9 cellular contexts compared by ENCODE assay signal in the genomic region with DNA sequence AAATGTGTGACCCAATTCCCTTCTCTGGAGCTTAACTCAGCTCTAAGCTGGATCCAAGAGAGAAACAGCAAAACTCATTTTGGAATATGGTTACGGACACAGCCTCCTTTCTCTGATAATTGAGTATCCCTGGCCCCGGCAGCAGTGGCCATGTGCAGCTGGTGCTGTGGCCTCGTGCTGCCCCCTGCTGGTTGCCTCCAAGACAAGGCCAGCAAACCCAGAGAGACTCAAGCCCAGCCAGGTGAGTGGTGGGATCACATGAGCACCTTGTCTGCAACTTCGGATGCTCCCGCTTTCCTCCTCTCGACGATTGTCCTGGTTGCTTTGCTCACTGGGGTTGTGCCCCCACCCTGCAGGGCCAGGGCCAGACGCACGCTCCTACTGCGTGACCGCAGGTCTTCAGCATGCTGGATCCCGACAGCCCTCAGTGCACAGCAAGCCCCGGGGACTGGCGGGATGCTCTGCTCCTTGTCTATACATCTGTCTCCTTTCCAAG. TPM values are rescaled to one million over a fixed set of nuclear protein-coding genes. Genes with fewer than 3 reads are reported as not detected.
DNase-seq lines count a peak whose midpoint lies in the region; FAIRE-seq and TF ChIP-seq lines count a peak whose summit lies in the region.
"Had no signal": no experiment of that assay in that cellular context is flagged by ENCODE, and none has a peak within 500 bp of the region (broad histone marks: within the 10 kb centered on the region; RNA-seq: fewer than 3 reads in every experiment).

No MANE protein-coding gene starts in this region.

- no peaks in the 10 kb centered on the region for H3K9me3 ChIP-seq in keratinocyte (ENCODE audit: control insufficient read depth, low read depth, low read length)

- no peaks in the 10 kb centered on the region for H3K9me1 ChIP-seq in keratinocyte (ENCODE audit: control insufficient read depth, extremely low read depth, insufficient read depth, low read length)

- peaks cover 16% of the 10 kb centered on the region for H3K27me3 ChIP-seq in keratinocyte (ENCODE audit: control insufficient read depth, extremely low read depth, insufficient read depth, low read length)

- dilution Hi-C loops in keratinocyte (cut with MboI; ENCODE audit: extremely low pct_ligation_motif_present, low sequenced_read_pairs): no loop called here

- H2AFZ ChIP-seq in keratinocyte (ENCODE audit: control insufficient read depth, low read length): no peak overlapping the region

- peaks cover 6% of the 10 kb centered on the region for H3K27me3 Mint-ChIP-seq in HFFc6 (ENCODE audit: insufficient read depth)

- no peak overlapping the region for H3K4me2 ChIP-seq in keratinocyte (ENCODE audit: control insufficient read depth, extremely low read depth, insufficient read depth, low read depth, low read length)
- H3K4me2 ChIP-seq: BLaER1 treated with 17β-estradiol and CSF1 and Interleukin-3, amounts not matched to agents 10 nM and 100 nM had no signal

- peak; percentile 21 for DNase-seq in NCI-H1436 (lab: John Stamatoyannopoulos, UW)
- no peak for DNase-seq in NCI-H1436 treated with DMSO at 0.1 percent for 48 hours (lab: John Stamatoyannopoulos, UW)
- peak; percentile 46 for DNase-seq in HFFc6
- peak; percentile 53 for DNase-seq in NCI-H1105 treated with DMSO at 0.1 percent for 48 hours (lab: John Stamatoyannopoulos, UW)
- DNase-seq in activated CD4-positive, CD25-positive, alpha-beta regulatory T cell treated with anti-CD3 and anti-CD28 coated beads, Interleukin-2, amount 50 U/mL, for 16 hours (ENCODE audit: low read depth, low spot score): peak; percentile 54
- peak; percentile 75 to 77 for DNase-seq in cardiac fibroblast (ENCODE audit: low read depth in 2 of 2)
- DNase-seq in keratinocyte (ENCODE audit: low read depth, low spot score): peak; percentile 15
- peak; percentile 65 to 79 for DNase-seq in stimulated activated CD4-positive, alpha-beta T cell treated with anti-CD3 and anti-CD28 coated beads, Interleukin-1b, Interleukin-23, amount 100 ng/mL, for 4 hours (ENCODE audit: low read depth in 2 of 2)

- no peaks in the 10 kb centered on the region for H3K36me3 ChIP-seq in keratinocyte (ENCODE audit: control insufficient read depth in 2 of 2, extremely low read depth in 1 of 2, insufficient read depth in 2 of 2, low read length in 2 of 2)
- H3K36me3 ChIP-seq: BLaER1 treated with 17β-estradiol and CSF1 and Interleukin-3, amounts not matched to agents 10 nM and 100 nM had no signal

- peak; percentile 67 for FAIRE-seq in keratinocyte (lab: Jason Lieb, UNC)

- no peaks in the 10 kb centered on the region for H3K4me1 ChIP-seq in keratinocyte (ENCODE audit: control insufficient read depth, extremely low read depth, insufficient read depth, low read length)

- H3K27ac ChIP-seq in keratinocyte (ENCODE audit: control insufficient read depth, insufficient read depth, low read length): no peak overlapping the region
- H3K27ac ChIP-seq: BLaER1 treated with 17β-estradiol and CSF1 and Interleukin-3, amounts not matched to agents 10 nM and 100 nM had no signal

- H3K79me2 ChIP-seq in keratinocyte (ENCODE audit: control insufficient read depth, insufficient read depth, low read length): no peaks in the 10 kb centered on the region

- no peaks in the 10 kb centered on the region for H3K36me3 Mint-ChIP-seq in HFFc6 (ENCODE audit: low read depth)

- no peak overlapping the region for H3K9ac ChIP-seq in keratinocyte (ENCODE audit: control insufficient read depth, extremely low read depth, insufficient read depth, low read length)
- H3K9ac ChIP-seq: BLaER1 treated with 17β-estradiol and CSF1 and Interleukin-3, amounts not matched to agents 10 nM and 100 nM had no signal

- H3K4me3 ChIP-seq in cardiac fibroblast (replicated peaks in 1 of 2; ENCODE audit: low read depth in 2 of 2, low read length in 2 of 2): no peak overlapping the region
- H3K4me3 ChIP-seq in keratinocyte (ENCODE audit: control insufficient read depth in 2 of 3, extremely low read depth in 1 of 3, insufficient read depth in 2 of 3, low read depth in 1 of 3, low read length in 3 of 3): no peak overlapping the region
- H3K4me3 ChIP-seq: BLaER1 treated with 17β-estradiol and CSF1 and Interleukin-3, amounts not matched to agents 10 nM and 100 nM had no signal

- no peaks in the 10 kb centered on the region for H3K9me3 Mint-ChIP-seq in HFFc6

- no peak overlapping the region for H3K27ac Mint-ChIP-seq in HFFc6

- H3K4me1 Mint-ChIP-seq in HFFc6 (ENCODE audit: low read depth): peaks cover 16% of the 10 kb centered on the region

- peak; percentile 98 for TF ChIP-seq CTCF in HFFc6 (IDR thresholded peaks at IDR 0.05)
- peak; percentile 98 for TF ChIP-seq CTCF in cardiac fibroblast (IDR thresholded peaks at IDR 0.05; ENCODE audit: low read depth, low read length)
- peak; percentile 82 to 92 (median 92) for TF ChIP-seq CTCF in keratinocyte (optimal IDR thresholded peaks at IDR 0.05 in 1 of 3, IDR thresholded peaks at IDR 0.05 in 1 of 3, conservative IDR thresholded peaks at IDR 0.05 in 1 of 3; ENCODE audit: extremely low read depth in 1 of 3, insufficient read depth in 2 of 3, low read length in 3 of 3)

- H3K4me3 Mint-ChIP-seq in HFFc6: no peak overlapping the region

- no peaks in the 10 kb centered on the region for H4K20me1 ChIP-seq in keratinocyte (ENCODE audit: control insufficient read depth, extremely low read depth, insufficient read depth, low read length)
- H4K20me1 ChIP-seq: BLaER1 treated with 17β-estradiol and CSF1 and Interleukin-3, amounts not matched to agents 10 nM and 100 nM had no signal

RNA-seq across cellular contexts. Expression of a gene that starts 19.4 kb away (rescaled TPM):
- total RNA-seq in HFFc6 (2021; fragmentation: NEBNext Ultra II Directional; extraction: Animal tissue kit (Norgen Biotek cat#: 25700)): not detected
- polyA plus RNA-seq in keratinocyte: 0.04 to 0.13 TPM in 2 of 3 replicates, not detected in the other
- 0.62 TPM for polyA plus RNA-seq in keratinocyte (2011; ENCODE audit: low read depth)
- 0.10 TPM in 1 of 2 replicates, not detected in the other for polyA plus RNA-seq in keratinocyte (2011; cell fraction: cytosol; rRNA removed)
- not detected in 2 replicates for polyA plus RNA-seq in keratinocyte (2011; cell fraction: nucleus; rRNA removed)
- 0.51 TPM in 1 of 2 replicates, not detected in the other for polyA plus RNA-seq in keratinocyte (2012; ENCODE audit: low replicate concordance)
- polyA minus RNA-seq in keratinocyte: not detected in 3 replicates
- not detected for polyA minus RNA-seq in keratinocyte (2011; cell fraction: cytosol; rRNA and poly(A)+ RNA removed)
- not detected in 2 replicates for polyA minus RNA-seq in keratinocyte (2011; cell fraction: nucleus; rRNA and poly(A)+ RNA removed)
